13 cellular contexts compared by ENCODE assay signal in the genomic region with DNA sequence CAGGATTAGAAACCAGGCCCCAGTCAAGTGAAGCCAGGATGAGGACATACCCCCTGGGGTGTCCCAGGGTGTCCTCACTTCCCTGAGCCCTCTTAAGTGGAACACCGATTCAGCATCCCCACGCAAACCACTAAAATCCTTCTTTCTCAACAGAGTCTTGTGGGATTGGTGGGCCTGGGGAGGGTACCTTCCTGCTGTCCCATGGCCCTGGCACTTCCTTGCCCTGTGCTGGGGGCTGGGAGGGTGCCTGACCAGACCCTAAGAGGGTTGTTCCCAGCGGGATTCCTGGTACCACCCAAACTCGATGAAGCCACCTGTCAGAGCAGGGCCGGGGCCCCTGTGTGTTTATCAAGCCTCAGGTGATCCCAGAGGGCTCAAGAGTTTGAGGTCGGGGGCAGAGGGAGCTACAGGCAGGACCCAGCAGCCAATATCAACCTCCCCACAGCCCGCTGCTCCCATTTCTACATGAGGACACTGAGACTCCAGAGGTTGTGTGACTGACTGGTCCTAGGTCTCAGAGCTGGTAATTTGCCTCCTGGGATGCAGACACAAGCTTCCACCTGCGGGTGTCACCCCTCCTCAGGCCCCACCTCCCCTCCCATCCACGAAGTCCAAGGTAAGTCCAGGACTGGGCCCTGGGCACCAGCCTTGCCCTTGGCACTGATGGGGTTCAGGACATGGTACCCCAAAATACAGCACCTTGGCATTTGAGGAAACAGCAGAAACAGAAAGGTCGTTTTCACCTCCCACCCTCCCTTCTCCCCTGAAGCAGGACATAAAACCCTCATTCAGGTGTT. TPM values are rescaled to one million over a fixed set of nuclear protein-coding genes. Genes with fewer than 3 reads are reported as not detected.
DNase-seq lines count a peak whose midpoint lies in the region; ATAC-seq and TF ChIP-seq lines count a peak whose summit lies in the region.
"Had no signal": no experiment of that assay in that cellular context is flagged by ENCODE, and none has a peak within 500 bp of the region (broad histone marks: within the 10 kb centered on the region; RNA-seq: fewer than 3 reads in every experiment).

No MANE protein-coding gene starts in this region.

- no peaks in the 10 kb centered on the region for H3K36me3 ChIP-seq in SK-N-SH (replicated peaks in 1 of 2; ENCODE audit: control insufficient read depth in 1 of 2, insufficient read depth in 2 of 2, low read length in 1 of 2)
- H3K36me3 ChIP-seq: Peyer's patch had no signal

- H3K4me2 ChIP-seq in SK-N-SH, result no peak overlapping the region

- no peaks in the 10 kb centered on the region for H4K20me1 ChIP-seq in SK-N-SH (ENCODE audit: insufficient read depth)

- no peaks in the 10 kb centered on the region for H3K4me1 Mint-ChIP-seq in HFFc6 (ENCODE audit: low read depth)

- H3K27ac ChIP-seq in SK-N-SH (ENCODE audit: low read depth in 2 of 2, low read length in 1 of 2), result no peak overlapping the region
- H3K27ac ChIP-seq: Peyer's patch had no signal

- H3K27ac Mint-ChIP-seq in HFFc6, result no peak overlapping the region

- H3K27me3 ChIP-seq in SK-N-SH (ENCODE audit: insufficient read depth), result no peaks in the 10 kb centered on the region
- H3K27me3 ChIP-seq: Peyer's patch had no signal

- no peaks in the 10 kb centered on the region for H3K9me3 Mint-ChIP-seq in HFFc6
- H3K9me3 Mint-ChIP-seq: activated T-cell treated with anti-CD3 and anti-CD28 coated beads, Interleukin-2, amount 50 U/mL, for 4 hours had no signal

- no peaks in the 10 kb centered on the region for H3F3A ChIP-seq in SK-N-SH (replicated peaks; ENCODE audit: insufficient read depth)

- H3K4me3 ChIP-seq in SK-N-SH (ENCODE audit: low read depth in 2 of 2, low read length in 1 of 2), result no peak overlapping the region
- H3K4me3 ChIP-seq: Peyer's patch had no signal

- H3K9me3 ChIP-seq in SK-N-SH, result no peaks in the 10 kb centered on the region
- H3K9me3 ChIP-seq: Peyer's patch had no signal

- peak; percentile 66 for DNase-seq in SK-N-SH
- DNase-seq in HFFc6, result no peak
- DNase-seq in dermis blood vessel endothelial cell, result peak; percentile 7
- DNase-seq in posterior vena cava (ENCODE audit: low spot score), result peak; percentile 75
- no peak for DNase-seq in stimulated activated naive CD8-positive, alpha-beta T cell treated with anti-CD3 and anti-CD28 coated beads, Interleukin-15, Interleukin-2, amounts not matched to agents 100 U/mL and 50 U/mL, for 24 hours
- no peak for DNase-seq in NCI-H187 treated with DMSO at 0.1 percent for 48 hours (lab: John Stamatoyannopoulos, UW)
- DNase-seq in NCI-H748 treated with DMSO at 0.1 percent for 48 hours (lab: John Stamatoyannopoulos, UW), result no peak
- DNase-seq: activated T-cell treated with anti-CD3 and anti-CD28 coated beads, Interleukin-2, amount 50 U/mL, for 4 hours; NCI-H2107; stimulated activated CD4-positive, alpha-beta T cell treated with anti-CD3 and anti-CD28 coated beads, Interleukin-2, amount 100 ng/mL, for 24 hours had no signal

- H2AFZ ChIP-seq in SK-N-SH (ENCODE audit: low read depth), result no peak overlapping the region

- peaks cover 0 to 6% of the 10 kb centered on the region in 2 experiments; a peak in 1 of 4 replicates for H3K4me1 ChIP-seq in SK-N-SH (ENCODE audit: control insufficient read depth in 1 of 2, insufficient read depth in 2 of 2, low read depth in 1 of 2, low read length in 1 of 2)

- intact Hi-C loops in posterior vena cava (cut with DNase I), result loop anchor here (5.0 to 10.0 kb wide), 4 partner anchors 292 to 812 kb away; a partner anchor contains a TSS

- WGBS in SK-N-SH (ENCODE audit: low lambda C conversion rate), result 65% methylated on average over 8 of the region's 10 CpGs

- CTCF ChIA-PET in SK-N-SH (lab: Yijun Ruan, JAX), result interaction anchor here (0.7 to 20.8 kb wide), 7 partner anchors 8 to 390 kb away, joined by 3 to 520 read pairs (median 3); no protein-coding TSS in a partner anchor

- TF ChIP-seq RAD21 in SK-N-SH (IDR thresholded peaks at IDR 0.05; ENCODE audit: low read length), result no peak

- no peaks in the 10 kb centered on the region for H3K9me2 ChIP-seq in SK-N-SH

- POLR2A ChIA-PET in SK-N-SH (lab: Yijun Ruan, JAX), result no interaction called here

- no peaks in the 10 kb centered on the region for H3K79me2 ChIP-seq in SK-N-SH (ENCODE audit: insufficient read depth)

- peaks cover 11% of the 10 kb centered on the region for H3K27me3 Mint-ChIP-seq in HFFc6 (ENCODE audit: insufficient read depth)

- H3K9ac ChIP-seq in SK-N-SH, result no peak overlapping the region

- TF ChIP-seq CTCF in SK-N-SH (IDR thresholded peaks at IDR 0.05) (peak; percentile 10; the same call in 1 of the 2 replicates), HFFc6 (IDR thresholded peaks at IDR 0.05) (peak; percentile 35; the same call in 1 of the 2 replicates)

- no peak for ATAC-seq in SK-N-SH treated with all-trans-retinoic acid at 6 μM for 48 hours
- no peak for ATAC-seq in stimulated activated naive CD8-positive, alpha-beta T cell treated with anti-CD3 and anti-CD28 coated beads, Interleukin-15, Interleukin-2, amounts not matched to agents 100 U/mL and 50 U/mL, for 24 hours
- ATAC-seq: activated T-cell treated with anti-CD3 and anti-CD28 coated beads, Interleukin-2, amount 50 U/mL, for 4 hours; left colon had no signal

- no peak overlapping the region for H3K4me3 Mint-ChIP-seq in HFFc6

- no peak for TF ChIP-seq EP300 in SK-N-SH (IDR thresholded peaks at IDR 0.05; ENCODE audit: borderline replicate concordance in 1 of 2, low read depth in 1 of 2, low read length in 1 of 2)

- no peaks in the 10 kb centered on the region for H3K36me3 Mint-ChIP-seq in HFFc6 (ENCODE audit: low read depth)

TF ChIP-seq in SK-N-SH, 30 proteins besides CTCF, POLR2A, EP300 and RAD21 (continues in another document):
- TF ChIP-seq TEAD4 (IDR thresholded peaks at IDR 0.05; ENCODE audit: borderline replicate concordance, insufficient read depth), result no peak
- TF ChIP-seq NRF1 (IDR thresholded peaks at IDR 0.05; ENCODE audit: low read depth, low read length), result no peak
- TF ChIP-seq, protein P1, sequence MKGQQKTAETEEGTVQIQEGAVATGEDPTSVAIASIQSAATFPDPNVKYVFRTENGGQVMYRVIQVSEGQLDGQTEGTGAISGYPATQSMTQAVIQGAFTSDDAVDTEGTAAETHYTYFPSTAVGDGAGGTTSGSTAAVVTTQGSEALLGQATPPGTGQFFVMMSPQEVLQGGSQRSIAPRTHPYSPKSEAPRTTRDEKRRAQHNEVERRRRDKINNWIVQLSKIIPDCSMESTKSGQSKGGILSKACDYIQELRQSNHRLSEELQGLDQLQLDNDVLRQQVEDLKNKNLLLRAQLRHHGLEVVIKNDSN (IDR thresholded peaks at IDR 0.05; ENCODE audit: borderline replicate concordance, low read depth), result no peak
- TF ChIP-seq ELF1 (IDR thresholded peaks at IDR 0.05), result no peak
- TF ChIP-seq, protein P2, sequence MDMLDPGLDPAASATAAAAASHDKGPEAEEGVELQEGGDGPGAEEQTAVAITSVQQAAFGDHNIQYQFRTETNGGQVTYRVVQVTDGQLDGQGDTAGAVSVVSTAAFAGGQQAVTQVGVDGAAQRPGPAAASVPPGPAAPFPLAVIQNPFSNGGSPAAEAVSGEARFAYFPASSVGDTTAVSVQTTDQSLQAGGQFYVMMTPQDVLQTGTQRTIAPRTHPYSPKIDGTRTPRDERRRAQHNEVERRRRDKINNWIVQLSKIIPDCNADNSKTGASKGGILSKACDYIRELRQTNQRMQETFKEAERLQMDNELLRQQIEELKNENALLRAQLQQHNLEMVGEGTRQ (IDR thresholded peaks at IDR 0.05; ENCODE audit: borderline replicate concordance, low read depth, low read length), result no peak

TF ChIP-seq in SK-N-SH treated with all-trans-retinoic acid at 6 μM for 48 hours, 23 proteins besides CTCF, POLR2A, EP300 and RAD21 (continues in another document):
- TF ChIP-seq, protein P3, sequence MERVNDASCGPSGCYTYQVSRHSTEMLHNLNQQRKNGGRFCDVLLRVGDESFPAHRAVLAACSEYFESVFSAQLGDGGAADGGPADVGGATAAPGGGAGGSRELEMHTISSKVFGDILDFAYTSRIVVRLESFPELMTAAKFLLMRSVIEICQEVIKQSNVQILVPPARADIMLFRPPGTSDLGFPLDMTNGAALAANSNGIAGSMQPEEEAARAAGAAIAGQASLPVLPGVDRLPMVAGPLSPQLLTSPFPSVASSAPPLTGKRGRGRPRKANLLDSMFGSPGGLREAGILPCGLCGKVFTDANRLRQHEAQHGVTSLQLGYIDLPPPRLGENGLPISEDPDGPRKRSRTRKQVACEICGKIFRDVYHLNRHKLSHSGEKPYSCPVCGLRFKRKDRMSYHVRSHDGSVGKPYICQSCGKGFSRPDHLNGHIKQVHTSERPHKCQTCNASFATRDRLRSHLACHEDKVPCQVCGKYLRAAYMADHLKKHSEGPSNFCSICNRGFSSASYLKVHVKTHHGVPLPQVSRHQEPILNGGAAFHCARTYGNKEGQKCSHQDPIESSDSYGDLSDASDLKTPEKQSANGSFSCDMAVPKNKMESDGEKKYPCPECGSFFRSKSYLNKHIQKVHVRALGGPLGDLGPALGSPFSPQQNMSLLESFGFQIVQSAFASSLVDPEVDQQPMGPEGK (CRISPR knock-in tag; IDR thresholded peaks at IDR 0.05; ENCODE audit: borderline replicate concordance), result no peak
- no peak for TF ChIP-seq BACH2 (CRISPR knock-in tag; IDR thresholded peaks at IDR 0.05; ENCODE audit: borderline replicate concordance)
- no peak for TF ChIP-seq OSR1 (CRISPR knock-in tag; IDR thresholded peaks at IDR 0.05)
- TF ChIP-seq ZC3H10 (CRISPR knock-in tag; IDR thresholded peaks at IDR 0.05), result no peak

RNA-seq across cellular contexts. Expression of a gene that starts 31.4 kb away (rescaled TPM):
- 65.7 and 97.6 TPM in 2 replicates for polyA plus RNA-seq in SK-N-SH (2012; rRNA removed)
- 94.1 and 99.2 TPM in 2 replicates for polyA plus RNA-seq in SK-N-SH (2012; cell fraction: cytosol; rRNA removed)
- 28.6 and 65.4 TPM in 2 replicates for polyA plus RNA-seq in SK-N-SH (2012; cell fraction: nucleus; rRNA removed)
- 100 to 1,000 TPM; 126 to 158 (median 137) TPM for total RNA-seq in HFFc6 (2021; fragmentation: NEBNext Ultra II Directional; extraction: Animal tissue kit (Norgen Biotek cat#: 25700))
- 107 and 122 TPM in 2 replicates for total RNA-seq in dermis blood vessel endothelial cell
- 100 to 1,000 TPM in 1 of 2 donors, 10 to 100 TPM in 1; 89.5 to 113 TPM for total RNA-seq in posterior vena cava

Comparison
In these comparisons a context has a peak if more than half of its experiments do, and no peak if none do; other contexts are left out.
1. DNase-seq: peak in SK-N-SH (single experiment), dermis blood vessel endothelial cell (single experiment) and posterior vena cava (single experiment); none in HFFc6 (single experiment), stimulated activated naive CD8-positive, alpha-beta T cell treated with anti-CD3 and anti-CD28 coated beads, Interleukin-15, Interleukin-2, amounts not matched to agents 100 U/mL and 50 U/mL, for 24 hours (single experiment), NCI-H187 treated with DMSO at 0.1 percent for 48 hours (single experiment) and NCI-H748 treated with DMSO at 0.1 percent for 48 hours (single experiment).